Comparison of ENCODE assay signal across 32 cellular contexts in the genomic region with DNA sequence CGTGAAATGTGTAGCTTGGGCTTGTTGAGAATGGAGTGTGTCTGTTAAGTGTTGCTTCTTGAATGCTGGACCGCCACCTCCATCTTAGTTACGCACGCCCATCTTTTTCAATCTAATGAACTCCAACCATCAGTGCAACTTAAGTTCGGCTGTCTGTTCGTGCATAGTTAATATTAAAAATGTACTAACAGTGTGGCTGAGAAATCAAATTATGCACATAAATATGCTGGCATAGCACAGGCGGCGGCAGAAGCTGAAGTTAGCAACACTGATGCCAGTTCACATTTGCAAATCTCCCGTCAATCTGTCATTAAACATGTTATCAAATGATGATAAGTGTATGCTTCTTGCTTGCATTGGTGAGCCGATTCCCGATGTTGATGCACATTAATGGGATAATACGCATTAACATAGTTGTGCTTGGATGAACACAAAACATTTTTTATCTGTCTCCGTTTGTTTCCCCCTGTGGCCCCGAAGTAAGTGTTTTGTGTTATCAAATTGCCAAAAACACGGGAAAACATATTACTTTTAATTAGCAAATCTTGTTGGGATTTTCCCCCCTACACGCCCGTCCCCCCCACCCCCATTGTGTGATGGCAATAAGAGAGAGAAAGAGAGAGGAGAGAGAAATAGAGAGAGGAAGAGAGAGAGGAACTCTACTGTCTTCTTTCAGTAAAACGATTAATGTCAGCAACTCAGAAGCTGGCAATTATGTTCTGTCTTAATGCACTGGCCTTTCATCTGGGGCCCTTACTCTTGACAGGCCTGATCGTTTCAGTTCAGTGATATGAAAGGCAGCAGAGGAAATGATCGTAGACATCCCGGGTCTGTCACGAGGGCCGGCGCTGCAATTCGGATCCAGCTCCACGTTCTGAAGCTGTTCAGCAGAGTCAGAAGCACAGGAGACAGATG.
"Had no signal": no experiment of that assay in that cellular context is flagged by ENCODE, and none has a peak within 500 bp of the region (broad histone marks: within the 10 kb centered on the region; RNA-seq: fewer than 3 reads in every experiment).

No MANE protein-coding gene starts in this region.

- H3K36me3 ChIP-seq: brain microvascular endothelial cell, heart left ventricle, pancreas, right atrium auricular region, upper lobe of right lung had no signal

- H3K27ac ChIP-seq: brain microvascular endothelial cell, heart left ventricle, pancreas, psoas muscle, right atrium auricular region, upper lobe of right lung had no signal

- H3K27me3 Mint-ChIP-seq: activated T-helper 17 cell treated with anti-CD3 and anti-CD28 coated beads, Interleukin-2, amount 50 U/mL, for 72 hours; stimulated activated memory B cell treated with anti-CD40 and anti-IgM and Interleukin-4, amounts not matched to agents 10 μg/mL and 1 μg/mL and 100 μg/mL, for 72 hours had no signal

- H3K9me3 Mint-ChIP-seq: activated B cell treated with CpG ODN at 0.5 μM for 24 hours; activated CD8-positive, alpha-beta T cell treated with anti-CD3 and anti-CD28 coated beads for 36 hours; activated T-cell treated with anti-CD3 and anti-CD28 coated beads, Interleukin-2, amount 50 U/mL, for 4 hours; effector memory CD8-positive, alpha-beta T cell; immature natural killer cell; nephron; stimulated activated memory B cell treated with anti-CD40 and anti-IgM and Interleukin-4, amounts not matched to agents 10 μg/mL and 1 μg/mL and 100 μg/mL, for 72 hours; stimulated activated naive CD8-positive, alpha-beta T cell treated with anti-CD3 and anti-CD28 coated beads, Interleukin-15, amount 100 ng/mL, for 72 hours; T-helper 2 cell treated with Interferon-gamma antibody and Interleukin-4, amounts not matched to agents 5 μg/mL and 100 μg/mL, for 36 hours had no signal

- ATAC-seq: activated CD8-positive, alpha-beta T cell treated with anti-CD3 and anti-CD28 coated beads for 36 hours; activated T-cell treated with anti-CD3 and anti-CD28 coated beads, Interleukin-2, amount 50 U/mL, for 4 hours; activated T-helper 17 cell treated with anti-CD3 and anti-CD28 coated beads, Interleukin-2, amount 50 U/mL, for 72 hours; effector memory CD8-positive, alpha-beta T cell; heart left ventricle; left colon; pancreas; psoas muscle; stimulated activated memory B cell treated with anti-CD40 and anti-IgM and Interleukin-4, amounts not matched to agents 10 μg/mL and 1 μg/mL and 100 μg/mL, for 72 hours; stimulated activated naive CD8-positive, alpha-beta T cell treated with anti-CD3 and anti-CD28 coated beads, Interleukin-15, amount 100 ng/mL, for 72 hours; upper lobe of right lung had no signal

- H3K4me1 ChIP-seq: pancreas, psoas muscle, right atrium auricular region, upper lobe of right lung had no signal

- H3K27ac Mint-ChIP-seq: activated B cell treated with CpG ODN at 0.5 μM for 24 hours; activated CD8-positive, alpha-beta T cell treated with anti-CD3 and anti-CD28 coated beads for 36 hours; activated T-helper 17 cell treated with anti-CD3 and anti-CD28 coated beads, Interleukin-2, amount 50 U/mL, for 72 hours; effector memory CD8-positive, alpha-beta T cell; immature natural killer cell; nephron; stimulated activated memory B cell treated with anti-CD40 and anti-IgM and Interleukin-4, amounts not matched to agents 10 μg/mL and 1 μg/mL and 100 μg/mL, for 72 hours; stimulated activated naive CD8-positive, alpha-beta T cell treated with anti-CD3 and anti-CD28 coated beads, Interleukin-15, amount 100 ng/mL, for 72 hours; T-helper 2 cell treated with Interferon-gamma antibody and Interleukin-4, amounts not matched to agents 5 μg/mL and 100 μg/mL, for 36 hours had no signal

- H3K4me3 ChIP-seq: heart left ventricle, pancreas, psoas muscle, right atrium auricular region, smooth muscle cell, upper lobe of right lung had no signal

- H3K27me3 ChIP-seq: brain microvascular endothelial cell, heart left ventricle, pancreas, right atrium auricular region, upper lobe of right lung had no signal

- H3K9me3 ChIP-seq: heart left ventricle, pancreas, psoas muscle, right atrium auricular region, upper lobe of right lung had no signal

- H3K4me3 Mint-ChIP-seq: activated B cell treated with CpG ODN at 0.5 μM for 24 hours; activated CD8-positive, alpha-beta T cell treated with anti-CD3 and anti-CD28 coated beads for 36 hours; activated T-cell treated with anti-CD3 and anti-CD28 coated beads, Interleukin-2, amount 50 U/mL, for 4 hours; activated T-helper 17 cell treated with anti-CD3 and anti-CD28 coated beads, Interleukin-2, amount 50 U/mL, for 72 hours; effector memory CD8-positive, alpha-beta T cell; immature natural killer cell; nephron; stimulated activated memory B cell treated with anti-CD40 and anti-IgM and Interleukin-4, amounts not matched to agents 10 μg/mL and 1 μg/mL and 100 μg/mL, for 72 hours; stimulated activated naive CD8-positive, alpha-beta T cell treated with anti-CD3 and anti-CD28 coated beads, Interleukin-15, amount 100 ng/mL, for 72 hours; T-helper 2 cell treated with Interferon-gamma antibody and Interleukin-4, amounts not matched to agents 5 μg/mL and 100 μg/mL, for 36 hours had no signal

- H3K36me3 Mint-ChIP-seq: immature natural killer cell; stimulated activated memory B cell treated with anti-CD40 and anti-IgM and Interleukin-4, amounts not matched to agents 10 μg/mL and 1 μg/mL and 100 μg/mL, for 72 hours had no signal

- H3K4me2 ChIP-seq: smooth muscle cell had no signal

- DNase-seq: activated B cell treated with CpG ODN at 0.5 μM for 24 hours; activated CD4-positive, alpha-beta T cell treated with anti-CD3 and anti-CD28 coated beads, Interleukin-2, amount 50 U/mL, for 1 hour; activated CD8-positive, alpha-beta T cell treated with anti-CD3 and anti-CD28 coated beads for 36 hours; activated gamma-delta T cell treated with Interleukin-2 at 50 U/mL for 16 hours; activated naive CD4-positive, alpha-beta T cell treated with anti-CD3 and anti-CD28 coated beads, Interleukin-2, amount 50 U/mL, for 16 hours; activated T-cell treated with anti-CD3 and anti-CD28 coated beads, Interleukin-2, amount 50 U/mL, for 4 hours; amniotic stem cell; brain microvascular endothelial cell; caudate nucleus; cortex of kidney; effector memory CD8-positive, alpha-beta T cell; heart left ventricle; hypothalamus; immature natural killer cell; kidney; left colon; mammary epithelial cell; nucleus accumbens; pancreas; psoas muscle; stimulated activated CD4-positive, alpha-beta T cell treated with anti-CD3 and anti-CD28 coated beads, Interleukin-1b, Interleukin-23, amount 100 ng/mL, for 48 hours; stimulated activated CD4-positive, alpha-beta T cell treated with anti-CD3 and anti-CD28 coated beads, Interleukin-4, amount 100 ng/mL, for 4 hours; stimulated activated CD8-positive, alpha-beta memory T cell treated with anti-CD3 and anti-CD28 coated beads, Interleukin-4, amount 100 ng/mL, for 48 hours; stimulated activated naive CD8-positive, alpha-beta T cell treated with anti-CD3 and anti-CD28 coated beads, Interleukin-15, amount 100 ng/mL, for 72 hours; substantia nigra; upper lobe of right lung had no signal

- H3K4me1 Mint-ChIP-seq: activated B cell treated with CpG ODN at 0.5 μM for 24 hours; activated T-helper 17 cell treated with anti-CD3 and anti-CD28 coated beads, Interleukin-2, amount 50 U/mL, for 72 hours; immature natural killer cell; stimulated activated memory B cell treated with anti-CD40 and anti-IgM and Interleukin-4, amounts not matched to agents 10 μg/mL and 1 μg/mL and 100 μg/mL, for 72 hours; stimulated activated naive CD8-positive, alpha-beta T cell treated with anti-CD3 and anti-CD28 coated beads, Interleukin-15, amount 100 ng/mL, for 72 hours had no signal
